8 cellular contexts compared by ENCODE assay signal in the genomic region with DNA sequence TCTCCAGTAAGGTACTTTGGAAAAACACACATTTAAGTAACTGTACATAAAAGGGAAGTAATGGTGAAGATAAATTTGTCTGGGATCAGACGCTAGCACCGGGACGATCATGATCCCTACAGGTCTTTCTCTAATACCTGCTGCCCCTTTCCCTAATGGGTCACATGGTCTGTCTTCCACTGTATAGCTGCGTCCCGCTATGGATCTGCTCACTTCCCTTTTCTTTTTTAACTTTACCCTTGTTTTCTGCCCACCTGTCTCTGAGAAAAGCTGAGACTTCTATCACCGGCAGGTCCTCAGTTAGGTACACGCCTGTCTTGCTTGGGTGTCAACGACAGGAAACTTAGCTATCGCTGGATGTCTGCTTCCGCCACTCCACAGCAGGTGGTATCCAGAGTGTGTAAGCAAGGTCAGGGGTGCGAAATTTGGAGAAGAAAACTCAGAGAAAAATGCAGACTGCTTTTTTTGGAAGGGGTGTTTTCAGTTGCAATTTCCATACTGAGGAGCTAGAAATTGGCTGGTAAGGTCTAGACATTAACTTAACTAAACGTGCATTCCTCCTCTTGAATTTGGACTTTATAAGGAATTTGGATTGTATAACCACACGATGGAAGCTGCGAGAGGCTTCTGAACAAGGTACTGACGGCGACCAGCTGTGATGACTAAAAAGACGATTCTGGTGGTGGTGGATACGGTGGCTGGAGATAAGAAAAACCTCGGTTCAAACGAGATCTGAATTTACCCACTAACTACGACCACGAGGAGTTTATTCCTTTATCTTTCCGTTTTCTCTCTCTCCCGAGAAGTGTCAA. TPM values are rescaled to one million over a fixed set of nuclear protein-coding genes. Genes with fewer than 3 reads are reported as not detected.
A peak's percentile ranks its signal among the peaks of the same experiment; 100 is the strongest.
DNase-seq lines count a peak whose midpoint lies in the region; ATAC-seq lines count a peak whose summit lies in the region.

No MANE protein-coding gene starts in this region.

- DNase-seq in DMS 273 (lab: John Stamatoyannopoulos, UW; ENCODE audit: unreplicated experiment): peak; percentile 30
- no peak for DNase-seq in DMS 273 treated with DMSO at 0.1 percent for 48 hours (lab: John Stamatoyannopoulos, UW)
- peak in 1 of 2 experiments; percentile 9 for DNase-seq in SJCRH30
- DNase-seq in cerebellar cortex (ENCODE audit: low spot score): peak; percentile 19
- no peak for DNase-seq in AG08396 (ENCODE audit: low spot score)

- H3K4me3 ChIP-seq in SJCRH30 (peak overlapping the region; percentile 88), mononuclear cell (ENCODE audit: low read length) (peak overlapping the region; percentile 67), urinary bladder (ENCODE audit: low read depth, low read length) (peak overlapping the region; percentile 50)

- peak; percentile 18 for ATAC-seq in HG02759 (IDR thresholded peaks at IDR 0.05; ENCODE audit: unreplicated experiment)

- peaks cover 10% of the 10 kb centered on the region for H3K4me1 ChIP-seq in SJCRH30
- peaks cover 38% of the 10 kb centered on the region for H3K4me1 ChIP-seq in mononuclear cell (ENCODE audit: insufficient read depth, low read length)
- peaks cover 7% of the 10 kb centered on the region for H3K4me1 ChIP-seq in urinary bladder (ENCODE audit: insufficient read depth)

- H3K27ac ChIP-seq in SJCRH30 (peak overlapping the region; percentile 91), urinary bladder (ENCODE audit: low read depth) (peak overlapping the region; percentile 88)

- H3K36me3 ChIP-seq in SJCRH30 (no peaks in the 10 kb centered on the region; the same call in 1 of the 2 replicates), urinary bladder (ENCODE audit: insufficient read depth) (no peaks in the 10 kb centered on the region)

- 13% methylated on average over 24 of the region's 24 CpGs for WGBS in urinary bladder

- H3K9me3 ChIP-seq in SJCRH30 (replicated peaks) (no peaks in the 10 kb centered on the region), mononuclear cell (ENCODE audit: low read depth, low read length) (no peaks in the 10 kb centered on the region)

- no peaks in the 10 kb centered on the region for H3K27me3 ChIP-seq in SJCRH30
- no peaks in the 10 kb centered on the region for H3K27me3 ChIP-seq in mononuclear cell (ENCODE audit: insufficient read depth, low read length)

RNA-seq across cellular contexts. Expression of gene ICE1, which starts 1.1 kb away (rescaled TPM):
- total RNA-seq in SJCRH30 (2014; rRNA removed; shearing (Covaris generic)): 23.8 and 27.0 TPM in 2 replicates
- 60.9 TPM for total RNA-seq in mononuclear cell
- 50.2 TPM for total RNA-seq in urinary bladder
- polyA plus RNA-seq in urinary bladder: 12.6 TPM

Comparison
In these comparisons a context has a peak if more than half of its experiments do, and no peak if none do; other contexts are left out.
1. DNase-seq: peak in DMS 273 (single experiment) and cerebellar cortex (single experiment); none in DMS 273 treated with DMSO at 0.1 percent for 48 hours (single experiment) and AG08396 (single experiment).
2. Peak in every context shown above with its lines, with median percentiles within 50 percentile points of each other: H3K4me3 ChIP-seq.